In genomic region chr6:96760153-96760687, GRCh38 we compare ENCODE assay signal across 14 cellular contexts.
DNase-seq lines count a peak whose midpoint lies in the region; ATAC-seq and TF ChIP-seq lines count a peak whose summit lies in the region.
"Had no signal": no experiment of that assay in that cellular context is flagged by ENCODE, and none has a peak within 500 bp of the region (broad histone marks: within the 10 kb centered on the region; RNA-seq: fewer than 3 reads in every experiment).

No MANE protein-coding gene starts in this region.

- H2AFZ ChIP-seq in OCI-LY1 (ENCODE audit: low read length), result no peak overlapping the region

- TF ChIP-seq POLR2A in stomach (IDR thresholded peaks at IDR 0.05), result no peak

- H3K9me3 ChIP-seq in OCI-LY1 (ENCODE audit: low read length) (no peaks in the 10 kb centered on the region), stomach (no peaks in the 10 kb centered on the region)
- H3K9me3 ChIP-seq: prostate gland, thyroid gland had no signal

- ATAC-seq in HG02981 (IDR thresholded peaks at IDR 0.05; ENCODE audit: unreplicated experiment), result no peak

- peak; percentile 38 for DNase-seq in NCI-H82 (lab: John Stamatoyannopoulos, UW)
- no peak for DNase-seq in NCI-H82 treated with DMSO at 0.1 percent for 48 hours (lab: John Stamatoyannopoulos, UW; ENCODE audit: unreplicated experiment)
- peak; percentile 8 for DNase-seq in GM10266 (ENCODE audit: extremely low spot score)
- DNase-seq in medulla oblongata (ENCODE audit: extremely low spot score), result peak; percentile 22
- no peak for DNase-seq in stomach
- no peak for DNase-seq in NCI-H2029 treated with DMSO at 0.1 percent for 48 hours (lab: John Stamatoyannopoulos, UW)
- DNase-seq: activated naive CD4-positive, alpha-beta T cell treated with Interleukin-2 at 50 U/mL for 16 hours; NCI-H1417 treated with DMSO at 0.1 percent for 48 hours; NCI-H526 treated with DMSO at 0.1 percent for 48 hours; SHP77 treated with DMSO at 0.1 percent for 48 hours; thyroid gland had no signal

- no peaks in the 10 kb centered on the region for H3F3A ChIP-seq in OCI-LY1 (ENCODE audit: insufficient read depth, low read length)

- H3K36me3 ChIP-seq in OCI-LY1 (ENCODE audit: insufficient read depth, low read length), result no peaks in the 10 kb centered on the region
- no peaks in the 10 kb centered on the region for H3K36me3 ChIP-seq in stomach
- H3K36me3 ChIP-seq: prostate gland, thyroid gland had no signal

- H4K20me1 ChIP-seq in OCI-LY1 (ENCODE audit: insufficient read depth, low read length), result no peaks in the 10 kb centered on the region

- no peak overlapping the region for H3K4me2 ChIP-seq in OCI-LY1 (ENCODE audit: low read length)

- H3K27ac ChIP-seq in OCI-LY1 (ENCODE audit: low read depth, low read length, poor library complexity, severe bottlenecking) (no peak overlapping the region), stomach (no peak overlapping the region)
- H3K27ac ChIP-seq: prostate gland, thyroid gland had no signal

- intact Hi-C loops in stomach (cut with DNase I; ENCODE audit: low total_unique reads), result no loop called here

- H3K4me1 ChIP-seq in OCI-LY1 (ENCODE audit: insufficient read depth, low read length, severe bottlenecking), result peaks cover 17% of the 10 kb centered on the region
- H3K4me1 ChIP-seq in stomach, result no peaks in the 10 kb centered on the region
- H3K4me1 ChIP-seq: prostate gland, thyroid gland had no signal

- H3K4me3 ChIP-seq in OCI-LY1 (ENCODE audit: low read depth, low read length, poor library complexity, severe bottlenecking), result no peak overlapping the region
- no peak overlapping the region for H3K4me3 ChIP-seq in stomach
- H3K4me3 ChIP-seq: prostate gland, thyroid gland had no signal

- 71 to 78% (median 74%) methylated on average over 4 of the region's 4 CpGs for WGBS in stomach, 5 donors

- no peaks in the 10 kb centered on the region for H3K9me2 ChIP-seq in OCI-LY1 (ENCODE audit: low read depth, low read length)

- peak; percentile 11 for TF ChIP-seq CTCF in GM10266 (IDR thresholded peaks at IDR 0.05; ENCODE audit: control insufficient read depth, insufficient read depth, low read depth, missing control alignments)
- peak; percentile 37; the same call in 1 of the 2 replicates for TF ChIP-seq CTCF in OCI-LY1 (IDR thresholded peaks at IDR 0.05; ENCODE audit: low read length)
- TF ChIP-seq CTCF in stomach (IDR thresholded peaks at IDR 0.05), result no peak

- no peak overlapping the region for H3K9ac ChIP-seq in OCI-LY1 (ENCODE audit: low read length)

- no peak for TF ChIP-seq EP300 in stomach (IDR thresholded peaks at IDR 0.05)

- no peaks in the 10 kb centered on the region for H3K79me2 ChIP-seq in OCI-LY1 (ENCODE audit: insufficient read depth, low read length)

- H3K27me3 ChIP-seq in OCI-LY1 (ENCODE audit: insufficient read depth, low read length) (no peaks in the 10 kb centered on the region), stomach (no peaks in the 10 kb centered on the region)
- H3K27me3 ChIP-seq: thyroid gland had no signal

Comparison
In these comparisons a context has a peak if more than half of its experiments do, and no peak if none do; other contexts are left out.
1. DNase-seq: peak in NCI-H82 (single experiment), GM10266 (single experiment) and medulla oblongata (single experiment); none in NCI-H82 treated with DMSO at 0.1 percent for 48 hours (single experiment), stomach (single experiment) and NCI-H2029 treated with DMSO at 0.1 percent for 48 hours (single experiment).
2. CTCF ChIP-seq: peak in GM10266 (single experiment) and OCI-LY1 (single experiment); none in stomach (0 of 7).